17 cellular contexts compared by ENCODE assay signal in the genomic region with DNA sequence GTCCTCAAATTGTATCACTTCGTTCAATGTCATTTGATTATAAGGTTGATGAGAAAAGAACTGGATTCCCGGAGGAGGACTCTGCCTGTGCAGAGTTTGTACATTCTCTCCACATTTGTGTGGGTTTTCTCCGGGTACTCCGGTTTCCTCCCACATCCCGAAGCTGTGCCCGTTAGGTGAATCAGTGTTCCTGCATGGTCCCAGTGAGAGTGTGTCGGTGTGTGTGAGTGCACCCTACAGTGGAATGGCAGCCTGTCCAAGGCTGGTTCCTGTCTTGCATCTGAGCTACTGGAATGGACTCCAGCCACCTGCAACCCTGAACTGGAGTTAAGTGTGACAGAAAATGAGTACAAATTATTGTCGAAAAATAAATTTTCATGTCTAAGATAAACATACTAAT.
"Had no signal": no experiment of that assay in that cellular context is flagged by ENCODE, and none has a peak within 500 bp of the region (broad histone marks: within the 10 kb centered on the region; RNA-seq: fewer than 3 reads in every experiment).

No MANE protein-coding gene starts in this region.

- ATAC-seq: activated CD4-positive, CD25-positive, alpha-beta regulatory T cell treated with anti-CD3 and anti-CD28 coated beads, Interleukin-2, amount 50 U/mL, for 24 hours; activated T-helper 17 cell treated with anti-CD3 and anti-CD28 coated beads, Interleukin-2, amount 50 U/mL, for 72 hours; left lobe of liver; mucosa of descending colon; natural killer cell; right cardiac atrium had no signal

- H3K4me3 ChIP-seq: cardiac muscle cell, mucosa of descending colon, smooth muscle cell, transverse colon had no signal

- H3K27ac ChIP-seq: cardiac muscle cell, transverse colon had no signal

- H3K4me1 ChIP-seq: transverse colon had no signal

- H3K9me3 ChIP-seq: mucosa of descending colon, transverse colon had no signal

- H3K27me3 ChIP-seq: cardiac muscle cell, transverse colon had no signal

- DNase-seq: activated CD4-positive, alpha-beta T cell treated with anti-CD3 and anti-CD28 coated beads, Interleukin-2, amount 50 U/mL, for 48 hours; activated naive CD4-positive, alpha-beta T cell treated with Interleukin-2 at 50 U/mL for 16 hours; endodermal cell; erythroblast; hippocampal formation; mucosa of descending colon; natural killer cell; right cardiac atrium; stimulated activated CD4-positive, alpha-beta T cell treated with anti-CD3 and anti-CD28 coated beads, Interleukin-4, amount 100 ng/mL, for 4 hours; stimulated activated CD8-positive, alpha-beta memory T cell treated with anti-CD3 and anti-CD28 coated beads, Interleukin-4, amount 100 ng/mL, for 48 hours; stimulated activated naive CD4-positive, alpha-beta T cell treated with Interleukin-2 at 50 U/mL for 16 hours; transverse colon had no signal

- H3K36me3 ChIP-seq: cardiac muscle cell, transverse colon had no signal
